ENCODE assay signal across 13 cellular contexts in the genomic region with DNA sequence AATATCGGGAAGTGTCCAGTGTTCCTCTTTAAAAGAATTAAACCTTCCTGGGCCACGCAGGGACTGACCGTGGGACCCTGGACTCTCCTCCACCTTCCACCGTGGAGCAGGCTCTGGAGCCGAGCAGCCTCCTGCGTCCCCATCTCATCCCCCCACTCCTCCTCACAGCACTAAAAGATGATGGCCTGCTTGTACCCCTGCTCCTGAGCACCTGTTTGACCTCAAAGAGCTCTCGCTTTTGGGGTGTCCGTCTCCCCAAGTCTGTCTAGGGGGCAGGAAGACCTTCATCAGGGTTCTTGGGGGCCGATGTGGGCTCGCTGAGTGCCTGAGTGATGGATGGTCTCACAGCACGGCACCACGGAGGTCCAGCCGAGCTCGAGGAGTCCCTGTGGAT. TPM values are rescaled to one million over a fixed set of nuclear protein-coding genes. Genes with fewer than 3 reads are reported as not detected.
DNase-seq lines count a peak whose midpoint lies in the region; ATAC-seq and TF ChIP-seq lines count a peak whose summit lies in the region.
"Had no signal": no experiment of that assay in that cellular context is flagged by ENCODE, and none has a peak within 500 bp of the region (broad histone marks: within the 10 kb centered on the region; RNA-seq: fewer than 3 reads in every experiment).

No MANE protein-coding gene starts in this region.

- no peak overlapping the region for H3K18ac ChIP-seq in H9 (ENCODE audit: insufficient read length, low read depth, low read length)

- H3K9me3 Mint-ChIP-seq in H9 (peaks cover 0 to 4% of the 10 kb centered on the region in 2 experiments; a peak in 3 of 5 replicates), progenitor cell of endocrine pancreas (ENCODE audit: low read depth) (no peaks in the 10 kb centered on the region)
- H3K9me3 Mint-ChIP-seq: CD4-positive, alpha-beta T cell had no signal

- H3K9ac ChIP-seq in H9 (ENCODE audit: extremely low read depth, insufficient read length, low read length), result no peak overlapping the region

- H2AK5ac ChIP-seq in H9 (ENCODE audit: insufficient read length, low read length), result no peak overlapping the region

- H3K27me3 ChIP-seq in H9 (ENCODE audit: insufficient read depth, low read length) (no peaks in the 10 kb centered on the region), WERI-Rb-1 (ENCODE audit: insufficient read depth, low read depth, severe bottlenecking) (peaks cover 2% of the 10 kb centered on the region), hepatocyte (no peaks in the 10 kb centered on the region)

- H3K4me1 Mint-ChIP-seq in H9 (peaks cover 27 to 33% of the 10 kb centered on the region in 2 experiments), progenitor cell of endocrine pancreas (ENCODE audit: low read depth) (peaks cover 17% of the 10 kb centered on the region)

- H3K36me3 Mint-ChIP-seq in H9 (ENCODE audit: insufficient read depth in 1 of 3, low read depth in 3 of 3), result peaks cover 0 to 3% (median 0%) of the 10 kb centered on the region in 3 experiments; a peak in 2 of 7 replicates
- no peaks in the 10 kb centered on the region for H3K36me3 Mint-ChIP-seq in progenitor cell of endocrine pancreas (ENCODE audit: insufficient read depth)

- H3K9me2 ChIP-seq in hepatocyte (replicated peaks; ENCODE audit: insufficient read depth), result no peaks in the 10 kb centered on the region

- H3K9me3 ChIP-seq in H9 (ENCODE audit: control insufficient read depth, low read depth, low read length) (no peaks in the 10 kb centered on the region), WERI-Rb-1 (ENCODE audit: severe bottlenecking) (no peaks in the 10 kb centered on the region), hepatocyte (ENCODE audit: low read depth) (no peaks in the 10 kb centered on the region)

- H4K8ac ChIP-seq in H9 (replicated peaks; ENCODE audit: insufficient read length, low read depth, low read length), result no peak overlapping the region

- H3K4me3 Mint-ChIP-seq in H9 (peak overlapping the region; percentile 67 to 81), progenitor cell of endocrine pancreas (ENCODE audit: low read depth) (peak overlapping the region; percentile 72)

- H3K4ac ChIP-seq in H9 (ENCODE audit: low read depth, low read length), result no peak overlapping the region

- H3K14ac ChIP-seq in H9 (ENCODE audit: insufficient read depth, low read length), result no peak overlapping the region

- no peak overlapping the region for H2BK5ac ChIP-seq in H9 (ENCODE audit: insufficient read length, low read length)

- H3K23ac ChIP-seq in H9 (ENCODE audit: insufficient read length, low read depth, low read length), result no peak overlapping the region

- H3K4me2 ChIP-seq in H9 (ENCODE audit: insufficient read depth, insufficient read length, low read length) (no peak overlapping the region), hepatocyte (peak overlapping the region; percentile 99)

- WGBS in H9 (ENCODE audit: extremely low coverage, insufficient read length, low lambda C conversion rate), result no CpG with 5 or more reads among the region's 14 CpGs
- WGBS in hepatocyte (ENCODE audit: low lambda C conversion rate, missing lambda C conversion rate), result 94% methylated on average over 14 of the region's 14 CpGs

- TF ChIP-seq CTCF in H9 (conservative IDR thresholded peaks at IDR 0.05) (no peak), WERI-Rb-1 (IDR thresholded peaks at IDR 0.05; ENCODE audit: low read depth, low read length) (no peak), hepatocyte (IDR thresholded peaks at IDR 0.05; ENCODE audit: poor library complexity) (no peak), progenitor cell of endocrine pancreas (IDR thresholded peaks at IDR 0.05; ENCODE audit: unreplicated experiment) (no peak)

- H2BK12ac ChIP-seq in H9 (ENCODE audit: insufficient read length, low read depth, low read length), result no peak overlapping the region

- no peak overlapping the region for H3K4me3 ChIP-seq in WERI-Rb-1 (ENCODE audit: low read depth, low read length)
- no peak overlapping the region for H3K4me3 ChIP-seq in hepatocyte

- no peaks in the 10 kb centered on the region for H3K79me1 ChIP-seq in H9 (ENCODE audit: insufficient read depth, low read depth, low read length, poor library complexity, severe bottlenecking)

- H3K27me3 Mint-ChIP-seq in H9 (ENCODE audit: low read depth) (peaks cover 33% of the 10 kb centered on the region), progenitor cell of endocrine pancreas (peaks cover 12% of the 10 kb centered on the region)

- H2AFZ ChIP-seq in H9 (ENCODE audit: low read length), result no peak overlapping the region
- H2AFZ ChIP-seq in hepatocyte, result peak overlapping the region; percentile 54

- peaks cover 3% of the 10 kb centered on the region; the same call in 1 of the 2 replicates for H3K36me3 ChIP-seq in WERI-Rb-1
- H3K36me3 ChIP-seq in hepatocyte (replicated peaks; ENCODE audit: insufficient read depth, low read depth), result no peaks in the 10 kb centered on the region

- H4K5ac ChIP-seq in H9 (ENCODE audit: insufficient read length, low read depth, low read length), result no peak overlapping the region

- peaks cover 10% of the 10 kb centered on the region for H3K23me2 ChIP-seq in H9 (ENCODE audit: insufficient read length, low read depth, low read length, poor library complexity, severe bottlenecking)

- H2BK15ac ChIP-seq in H9 (ENCODE audit: low read depth, low read length), result no peak overlapping the region

- ATAC-seq in GM18858 (IDR thresholded peaks at IDR 0.05; ENCODE audit: unreplicated experiment), result no peak

- H4K20me1 ChIP-seq in H9 (ENCODE audit: control insufficient read depth, insufficient read depth, insufficient read length), result no peaks in the 10 kb centered on the region
- no peaks in the 10 kb centered on the region for H4K20me1 ChIP-seq in hepatocyte (ENCODE audit: insufficient read depth, poor library complexity, severe bottlenecking)

- H3K27ac Mint-ChIP-seq in H9, result no peak overlapping the region
- no peak overlapping the region for H3K27ac Mint-ChIP-seq in progenitor cell of endocrine pancreas
- H3K27ac Mint-ChIP-seq: CD4-positive, alpha-beta T cell had no signal

- DNase-seq in H9 (peak; percentile 31), WERI-Rb-1 (peak; percentile 7), hepatocyte (ENCODE audit: low spot score) (no peak), progenitor cell of endocrine pancreas (ENCODE audit: low spot score, unreplicated experiment) (no peak), NCI-H1092 treated with DMSO at 0.1 percent for 48 hours (lab: John Stamatoyannopoulos, UW) (no peak), T-helper 2 cell (no peak), NCI-H1105 (lab: John Stamatoyannopoulos, UW) (no peak)
- DNase-seq: CD4-positive, alpha-beta T cell; dermis blood vessel endothelial cell; MV-4-11; NCI-H226; T1000 had no signal

- H3K4me1 ChIP-seq in H9 (ENCODE audit: insufficient read depth, low read length), result peaks cover 9% of the 10 kb centered on the region; the same call in 1 of the 2 replicates
- peaks cover 24% of the 10 kb centered on the region for H3K4me1 ChIP-seq in hepatocyte (ENCODE audit: insufficient read depth)

- no peak overlapping the region for H2BK120ac ChIP-seq in H9 (ENCODE audit: low read depth, low read length, poor library complexity, severe bottlenecking)

- H3K79me2 ChIP-seq in H9 (ENCODE audit: insufficient read depth, low read length) (peaks cover 4% of the 10 kb centered on the region; the same call in 1 of the 2 replicates), hepatocyte (peaks cover 25% of the 10 kb centered on the region)

- H3K27ac ChIP-seq in H9 (ENCODE audit: insufficient read length, low read depth, low read length), result no peak overlapping the region
- H3K27ac ChIP-seq in WERI-Rb-1, result no peak overlapping the region
- peak overlapping the region; percentile 97 for H3K27ac ChIP-seq in hepatocyte

- H2BK20ac ChIP-seq in H9 (ENCODE audit: low read depth, low read length, poor library complexity, severe bottlenecking), result no peak overlapping the region

- H3T11ph ChIP-seq in H9 (ENCODE audit: low read length), result no peak overlapping the region

- H3K56ac ChIP-seq in H9 (ENCODE audit: insufficient read length, low read depth, low read length), result no peak overlapping the region

- no peak overlapping the region for H4K91ac ChIP-seq in H9 (ENCODE audit: insufficient read length, low read depth, low read length)

RNA-seq across cellular contexts. Expression of a gene that starts 1.2 kb away (rescaled TPM):
- total RNA-seq in H9 (2021), result 22.3 and 25.1 TPM in 2 replicates
- 92.3 and 108 TPM in 2 replicates for total RNA-seq in hepatocyte
- polyA plus RNA-seq in hepatocyte, result 84.1 and 107 TPM in 2 replicates
- 35.1 and 38.7 TPM in 2 replicates for total RNA-seq in progenitor cell of endocrine pancreas
- total RNA-seq: CD4-positive, alpha-beta T cell had no signal

Comparison
In these comparisons a context has a peak if more than half of its experiments do, and no peak if none do; other contexts are left out.
1. DNase-seq: peak in H9 (single experiment) and WERI-Rb-1 (single experiment); none in hepatocyte (single experiment), progenitor cell of endocrine pancreas (single experiment), NCI-H1092 treated with DMSO at 0.1 percent for 48 hours (single experiment), T-helper 2 cell (0 of 5) and NCI-H1105 (single experiment).